In the genomic region with DNA sequence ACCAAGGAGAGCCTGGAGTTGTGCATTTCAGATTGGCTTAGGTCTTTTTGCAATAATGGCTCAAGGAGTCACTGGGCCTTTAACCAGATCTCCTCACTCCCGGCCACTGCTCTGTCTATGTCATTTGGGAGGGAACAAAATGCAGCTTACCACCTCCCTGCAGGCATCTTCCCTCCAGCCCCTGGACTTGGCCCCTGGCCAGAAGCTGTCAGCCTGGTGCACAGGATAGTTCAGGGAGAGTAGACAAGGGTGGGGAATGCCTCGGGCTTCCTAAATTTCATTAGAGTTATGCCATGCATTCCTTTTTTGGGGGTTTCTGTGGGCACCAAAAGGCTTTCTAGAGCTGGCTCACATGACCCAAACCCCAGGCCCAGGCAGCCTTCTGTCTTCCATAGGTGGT, we compare ENCODE assay signal across 18 cellular contexts.
"Had no signal": no experiment of that assay in that cellular context is flagged by ENCODE, and none has a peak within 500 bp of the region (broad histone marks: within the 10 kb centered on the region; RNA-seq: fewer than 3 reads in every experiment).

No MANE protein-coding gene starts in this region.

- H3K27ac Mint-ChIP-seq: naive thymus-derived CD4-positive, alpha-beta T cell; nephron progenitor cell; stimulated activated effector memory CD8-positive, alpha-beta T cell treated with anti-CD3 and anti-CD28 coated beads, Interleukin-12 subunit alpha, Interleukin-12 subunit beta, amount 100 ng/mL, for 72 hours; type B pancreatic cell had no signal

- H3K36me3 Mint-ChIP-seq: naive thymus-derived CD4-positive, alpha-beta T cell; stimulated activated effector memory CD8-positive, alpha-beta T cell treated with anti-CD3 and anti-CD28 coated beads, Interleukin-12 subunit alpha, Interleukin-12 subunit beta, amount 100 ng/mL, for 72 hours; type B pancreatic cell had no signal

- H3K4me1 Mint-ChIP-seq: nephron progenitor cell; stimulated activated effector memory CD8-positive, alpha-beta T cell treated with anti-CD3 and anti-CD28 coated beads, Interleukin-12 subunit alpha, Interleukin-12 subunit beta, amount 100 ng/mL, for 72 hours had no signal

- H3K4me1 ChIP-seq: psoas muscle, right lobe of liver, suprapubic skin, thyroid gland, uterus had no signal

- H3K9me3 Mint-ChIP-seq: nephron progenitor cell; stimulated activated effector memory CD8-positive, alpha-beta T cell treated with anti-CD3 and anti-CD28 coated beads, Interleukin-12 subunit alpha, Interleukin-12 subunit beta, amount 100 ng/mL, for 72 hours; type B pancreatic cell had no signal

- ATAC-seq: left colon; naive thymus-derived CD4-positive, alpha-beta T cell; right lobe of liver; stimulated activated naive CD8-positive, alpha-beta T cell treated with anti-CD3 and anti-CD28 coated beads, Interleukin-15, Interleukin-2, amounts not matched to agents 100 U/mL and 50 U/mL, for 24 hours had no signal

- H3K9me3 ChIP-seq: heart left ventricle, psoas muscle, right lobe of liver, suprapubic skin, thyroid gland, uterus had no signal

- H3K27me3 ChIP-seq: heart left ventricle, right lobe of liver, suprapubic skin, thyroid gland, uterus had no signal

- H3K4me3 Mint-ChIP-seq: naive thymus-derived CD4-positive, alpha-beta T cell; nephron progenitor cell; stimulated activated effector memory CD8-positive, alpha-beta T cell treated with anti-CD3 and anti-CD28 coated beads, Interleukin-12 subunit alpha, Interleukin-12 subunit beta, amount 100 ng/mL, for 72 hours; type B pancreatic cell had no signal

- H3K36me3 ChIP-seq: heart left ventricle, right lobe of liver, suprapubic skin, thyroid gland, uterus had no signal

- DNase-seq: dorsolateral prefrontal cortex; effector CD8-positive, alpha-beta T cell; heart left ventricle; hippocampal formation; left colon; naive thymus-derived CD4-positive, alpha-beta T cell; nephron progenitor cell; psoas muscle; retina; right lobe of liver; stimulated activated CD4-positive, alpha-beta T cell treated with anti-CD3 and anti-CD28 coated beads, Interleukin-4, amount 100 ng/mL, for 1 hour; stimulated activated CD8-positive, alpha-beta memory T cell treated with anti-CD3 and anti-CD28 coated beads, Interleukin-4, amount 100 ng/mL, for 48 hours; stimulated activated naive CD8-positive, alpha-beta T cell treated with anti-CD3 and anti-CD28 coated beads, Interleukin-15, Interleukin-2, amounts not matched to agents 100 U/mL and 50 U/mL, for 24 hours; thyroid gland; uterus had no signal

- H3K4me3 ChIP-seq: dorsolateral prefrontal cortex, heart left ventricle, psoas muscle, right lobe of liver, suprapubic skin, thyroid gland, uterus had no signal

- H3K27ac ChIP-seq: dorsolateral prefrontal cortex, heart left ventricle, psoas muscle, right lobe of liver, suprapubic skin, thyroid gland, uterus had no signal
